ENCODE assay signal across 14 cellular contexts in the genomic region with DNA sequence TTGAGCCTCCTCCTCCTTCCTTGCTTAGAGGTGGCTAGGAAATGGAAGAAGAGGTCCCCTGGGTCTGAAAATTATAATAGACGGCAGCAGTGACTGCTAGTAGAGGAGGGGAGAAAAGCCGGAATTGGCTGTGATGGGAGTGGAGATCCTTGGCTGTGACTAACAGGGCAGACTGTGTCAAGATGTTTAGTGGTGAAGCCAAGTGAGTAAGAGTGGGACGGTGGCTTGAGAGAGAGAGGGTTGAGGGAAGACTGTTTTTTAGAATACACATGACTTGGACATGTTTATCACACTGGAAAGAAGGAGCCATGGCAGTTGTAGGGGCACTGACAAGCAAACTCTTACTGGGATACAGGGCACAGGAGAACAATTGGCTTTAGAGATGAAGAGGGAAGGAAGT.
DNase-seq lines count a peak whose midpoint lies in the region; ATAC-seq and TF ChIP-seq lines count a peak whose summit lies in the region.
"Had no signal": no experiment of that assay in that cellular context is flagged by ENCODE, and none has a peak within 500 bp of the region (broad histone marks: within the 10 kb centered on the region; RNA-seq: fewer than 3 reads in every experiment).

No MANE protein-coding gene starts in this region.

- DNase-seq in EL (peak; percentile 76), PC-3 (peak; percentile 17), fibroblast of mammary gland (ENCODE audit: low read depth) (peak; percentile 91), osteoblast (ENCODE audit: insufficient read length, low spot score, missing footprints) (peak; percentile 56), ascending aorta (ENCODE audit: low spot score in 2 of 2) (no peak), omental fat pad (ENCODE audit: low spot score) (no peak)
- DNase-seq: activated CD8-positive, alpha-beta memory T cell treated with anti-CD3 and anti-CD28 coated beads, Interleukin-2, amount 50 U/mL, for 4 hours; effector memory CD4-positive, alpha-beta T cell; psoas muscle; substantia nigra had no signal

- no peaks in the 10 kb centered on the region for H3F3A ChIP-seq in PC-3 (ENCODE audit: low read length, unreplicated experiment)

- H3K36me3 ChIP-seq in PC-3 (ENCODE audit: low read depth, low read length) = no peaks in the 10 kb centered on the region
- H3K36me3 ChIP-seq in osteoblast (ENCODE audit: insufficient read depth, low read length) = no peaks in the 10 kb centered on the region
- H3K36me3 ChIP-seq in ascending aorta = no peaks in the 10 kb centered on the region
- H3K36me3 ChIP-seq: SJCRH30 had no signal

- H4K20me1 ChIP-seq in PC-3 (ENCODE audit: low read length) (no peaks in the 10 kb centered on the region), osteoblast (ENCODE audit: insufficient read depth, low read length) (no peaks in the 10 kb centered on the region)

- H3K4me3 ChIP-seq in PC-3 (ENCODE audit: low read length) (no peak overlapping the region), fibroblast of mammary gland (ENCODE audit: control insufficient read depth, low read depth, low read length) (no peak overlapping the region), osteoblast (ENCODE audit: insufficient read depth, low read length) (no peak overlapping the region), ascending aorta (no peak overlapping the region)
- H3K4me3 ChIP-seq: psoas muscle, SJCRH30 had no signal

- CTCF ChIA-PET in PC-3 (lab: Charles Lee) = no interaction called here

- POLR2A ChIA-PET in PC-3 (lab: Charles Lee; ENCODE audit: unreplicated experiment) = no interaction called here

- peaks cover 14% of the 10 kb centered on the region for H3K4me1 ChIP-seq in PC-3 (ENCODE audit: insufficient read depth, low read length)
- peaks cover 17% of the 10 kb centered on the region for H3K4me1 ChIP-seq in osteoblast (ENCODE audit: insufficient read depth, low read length)
- peaks cover 0 to 7% of the 10 kb centered on the region in 2 donors for H3K4me1 ChIP-seq in ascending aorta
- H3K4me1 ChIP-seq: psoas muscle had no signal

- no peak overlapping the region for H3K27ac ChIP-seq in PC-3 (ENCODE audit: low read length)
- peak overlapping the region; percentile 52 for H3K27ac ChIP-seq in osteoblast (ENCODE audit: low read depth, low read length)
- no peak overlapping the region for H3K27ac ChIP-seq in ascending aorta
- H3K27ac ChIP-seq: psoas muscle, SJCRH30, VCaP had no signal

- H3K27me3 ChIP-seq in PC-3 (ENCODE audit: low read length) (no peaks in the 10 kb centered on the region), osteoblast (ENCODE audit: insufficient read depth, low read length) (peaks cover 13% of the 10 kb centered on the region), ascending aorta (no peaks in the 10 kb centered on the region)
- H3K27me3 ChIP-seq: SJCRH30 had no signal

- H3K79me2 ChIP-seq in PC-3 (ENCODE audit: low read length) (no peaks in the 10 kb centered on the region), osteoblast (ENCODE audit: insufficient read depth, low read length) (no peaks in the 10 kb centered on the region)

- peak; percentile 16; the same call in 1 of the 2 replicates for ATAC-seq in PC-3
- no peak for ATAC-seq in HG03439 (IDR thresholded peaks at IDR 0.05; ENCODE audit: unreplicated experiment)
- no peak for ATAC-seq in omental fat pad (ENCODE audit: low FRiP score)
- ATAC-seq in HG02588 (IDR thresholded peaks at IDR 0.05; ENCODE audit: unreplicated experiment) = no peak
- ATAC-seq: psoas muscle had no signal

- H3K9me3 ChIP-seq in PC-3 (ENCODE audit: low read length) (no peaks in the 10 kb centered on the region), osteoblast (ENCODE audit: low read depth, low read length) (no peaks in the 10 kb centered on the region), ascending aorta (no peaks in the 10 kb centered on the region)

- no peak overlapping the region for H3K4me2 ChIP-seq in PC-3 (ENCODE audit: low read length)
- H3K4me2 ChIP-seq in osteoblast (ENCODE audit: insufficient read depth, low read length) = peak overlapping the region; percentile 62

- no peak overlapping the region for H3K9ac ChIP-seq in PC-3 (ENCODE audit: low read length)

- intact Hi-C loops in PC-3 (cut with micrococcal nuclease) (no loop called here), ascending aorta (cut with DNase I) (no loop called here)

- no peaks in the 10 kb centered on the region for H3K9me2 ChIP-seq in PC-3 (replicated peaks; ENCODE audit: low read length)

- no TSS peak for BruUV-seq in PC-3 (replicated peaks; lab: Mats Ljungman, UMichigan)

- no peak for TF ChIP-seq CTCF in PC-3 (conservative IDR thresholded peaks at IDR 0.05; ENCODE audit: low read depth, low read length)
- no peak for TF ChIP-seq CTCF in fibroblast of mammary gland (conservative IDR thresholded peaks at IDR 0.05; ENCODE audit: control insufficient read depth, insufficient read depth, low read depth, low read length)
- TF ChIP-seq CTCF in osteoblast (IDR thresholded peaks at IDR 0.05; ENCODE audit: extremely low read depth, low read depth, low read length) = no peak
- TF ChIP-seq CTCF in ascending aorta (IDR thresholded peaks at IDR 0.05) = no peak
- no peak for TF ChIP-seq CTCF in omental fat pad (IDR thresholded peaks at IDR 0.05)

- H2AFZ ChIP-seq in PC-3 (ENCODE audit: low read length) (no peak overlapping the region), osteoblast (ENCODE audit: low read length) (no peak overlapping the region)

Comparison
In these comparisons a context has a peak if more than half of its experiments do, and no peak if none do; other contexts are left out.
1. DNase-seq: peak in EL (single experiment), PC-3 (single experiment), fibroblast of mammary gland (single experiment) and osteoblast (single experiment); none in ascending aorta (0 of 2) and omental fat pad (single experiment).